ENCODE assay signal across 15 cellular contexts in the genomic region with DNA sequence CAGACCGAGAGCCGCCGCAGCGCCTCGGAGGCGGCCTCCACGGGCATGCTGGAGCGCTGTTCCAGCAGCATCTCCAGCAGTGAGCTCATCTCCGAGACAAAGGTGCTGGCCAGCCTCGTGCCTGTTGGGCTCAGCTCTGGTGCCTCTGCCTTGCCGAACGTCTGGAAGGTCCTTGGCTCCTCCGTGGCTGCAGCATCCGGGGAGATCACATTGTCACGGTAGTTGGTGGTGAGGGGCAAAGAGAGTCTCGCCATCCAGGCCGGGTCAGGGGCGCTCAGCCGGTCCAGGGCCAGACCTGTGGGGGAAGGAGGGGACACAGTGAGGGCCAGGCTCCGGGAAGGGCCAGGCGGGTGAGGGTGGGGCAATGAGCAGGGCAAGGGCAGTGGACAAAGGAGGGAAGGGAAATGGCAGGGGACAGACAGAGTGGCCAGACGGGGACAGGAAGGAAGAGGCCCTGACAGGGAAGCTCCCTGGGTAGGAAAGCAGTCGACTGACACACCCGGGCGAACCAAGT. TPM values are rescaled to one million over a fixed set of nuclear protein-coding genes. Genes with fewer than 3 reads are reported as not detected.
DNase-seq lines count a peak whose midpoint lies in the region; ATAC-seq and TF ChIP-seq lines count a peak whose summit lies in the region.
"Had no signal": no experiment of that assay in that cellular context is flagged by ENCODE, and none has a peak within 500 bp of the region (broad histone marks: within the 10 kb centered on the region; RNA-seq: fewer than 3 reads in every experiment).

No MANE protein-coding gene starts in this region.

- no peak for DNase-seq in activated naive CD4-positive, alpha-beta T cell treated with anti-CD3 and anti-CD28 coated beads, Interleukin-2, amount 50 U/mL, for 72 hours (ENCODE audit: low spot score in 2 of 2)
- DNase-seq in globus pallidus (ENCODE audit: low spot score) (peak; percentile 21), lung (ENCODE audit: low spot score) (no peak), osteocyte (ENCODE audit: extremely low spot score, unreplicated experiment) (no peak), kidney tubule cell (ENCODE audit: low spot score) (no peak), NCI-H2107 (lab: John Stamatoyannopoulos, UW) (no peak)
- DNase-seq: activated B cell treated with CpG ODN at 0.5 μM for 24 hours; activated CD8-positive, alpha-beta memory T cell treated with anti-CD3 and anti-CD28 coated beads, Interleukin-2, amount 50 U/mL, for 48 hours; COR-L47; Kasumi-1; NCI-H1694 treated with DMSO at 0.1 percent for 48 hours; SHP77 had no signal

- H3K27me3 ChIP-seq in lung (ENCODE audit: control insufficient read depth, insufficient read depth): no peaks in the 10 kb centered on the region

- H3K4me3 Mint-ChIP-seq in activated naive CD4-positive, alpha-beta T cell treated with anti-CD3 and anti-CD28 coated beads, Interleukin-2, amount 50 U/mL, for 24 hours: no peak overlapping the region
- H3K4me3 Mint-ChIP-seq in osteocyte (ENCODE audit: unreplicated experiment): no peak overlapping the region
- H3K4me3 Mint-ChIP-seq: activated B cell treated with CpG ODN at 0.5 μM for 24 hours had no signal

- H3K9me3 Mint-ChIP-seq in activated naive CD4-positive, alpha-beta T cell treated with anti-CD3 and anti-CD28 coated beads, Interleukin-2, amount 50 U/mL, for 24 hours: no peaks in the 10 kb centered on the region
- H3K9me3 Mint-ChIP-seq in activated naive CD4-positive, alpha-beta T cell treated with anti-CD3 and anti-CD28 coated beads, Interleukin-2, amount 50 U/mL, for 72 hours: no peaks in the 10 kb centered on the region
- H3K9me3 Mint-ChIP-seq in osteocyte (ENCODE audit: unreplicated experiment): no peaks in the 10 kb centered on the region
- H3K9me3 Mint-ChIP-seq: activated B cell treated with CpG ODN at 0.5 μM for 24 hours had no signal

- no peaks in the 10 kb centered on the region for H3K27me3 Mint-ChIP-seq in activated naive CD4-positive, alpha-beta T cell treated with anti-CD3 and anti-CD28 coated beads, Interleukin-2, amount 50 U/mL, for 24 hours
- H3K27me3 Mint-ChIP-seq in osteocyte (ENCODE audit: unreplicated experiment): peaks cover 3% of the 10 kb centered on the region
- H3K27me3 Mint-ChIP-seq: activated B cell treated with CpG ODN at 0.5 μM for 24 hours had no signal

- 46 to 59% methylated on average over 25 of the region's 25 CpGs for WGBS in lung, 2 donors

- H3K36me3 ChIP-seq in lung (ENCODE audit: control insufficient read depth in 2 of 2, insufficient read depth in 2 of 2, low read length in 2 of 2): peaks cover 0 to 14% of the 10 kb centered on the region in 2 donors

- H3K9me3 ChIP-seq in lung (ENCODE audit: control insufficient read depth in 2 of 2, insufficient read depth in 1 of 2, low read length in 1 of 2): no peaks in the 10 kb centered on the region

- no peak for ATAC-seq in activated naive CD4-positive, alpha-beta T cell treated with anti-CD3 and anti-CD28 coated beads, Interleukin-2, amount 50 U/mL, for 72 hours
- ATAC-seq in lung (ENCODE audit: insufficient read depth, low FRiP score) (peak; percentile 64), GM18909 (IDR thresholded peaks at IDR 0.05; ENCODE audit: poor library complexity, unreplicated experiment) (no peak)

- peak overlapping the region; percentile 51 for H3K27ac Mint-ChIP-seq in activated naive CD4-positive, alpha-beta T cell treated with anti-CD3 and anti-CD28 coated beads, Interleukin-2, amount 50 U/mL, for 24 hours
- no peak overlapping the region for H3K27ac Mint-ChIP-seq in activated naive CD4-positive, alpha-beta T cell treated with anti-CD3 and anti-CD28 coated beads, Interleukin-2, amount 50 U/mL, for 72 hours
- H3K27ac Mint-ChIP-seq in osteocyte (ENCODE audit: unreplicated experiment): no peak overlapping the region
- H3K27ac Mint-ChIP-seq: activated B cell treated with CpG ODN at 0.5 μM for 24 hours had no signal

- TF ChIP-seq CTCF in lung (IDR thresholded peaks at IDR 0.05; ENCODE audit: control extremely low read depth, extremely low read depth) (no peak), osteocyte (IDR thresholded peaks at IDR 0.05) (no peak)

- peak overlapping the region in 1 of 2 donors; percentile 60 for H3K27ac ChIP-seq in lung (ENCODE audit: low read depth in 1 of 2, low read length in 1 of 2)

- no peak overlapping the region for H3K4me3 ChIP-seq in lung

- peaks cover 3 to 25% of the 10 kb centered on the region in 2 donors for H3K4me1 ChIP-seq in lung (ENCODE audit: control insufficient read depth in 2 of 2, insufficient read depth in 2 of 2, low read length in 2 of 2)

- no peaks in the 10 kb centered on the region for H3K36me3 Mint-ChIP-seq in activated naive CD4-positive, alpha-beta T cell treated with anti-CD3 and anti-CD28 coated beads, Interleukin-2, amount 50 U/mL, for 24 hours
- H3K36me3 Mint-ChIP-seq in activated naive CD4-positive, alpha-beta T cell treated with anti-CD3 and anti-CD28 coated beads, Interleukin-2, amount 50 U/mL, for 72 hours: no peaks in the 10 kb centered on the region
- H3K36me3 Mint-ChIP-seq in osteocyte (ENCODE audit: unreplicated experiment): no peaks in the 10 kb centered on the region

- peaks cover 10% of the 10 kb centered on the region for H3K4me1 Mint-ChIP-seq in activated naive CD4-positive, alpha-beta T cell treated with anti-CD3 and anti-CD28 coated beads, Interleukin-2, amount 50 U/mL, for 24 hours
- peaks cover 13% of the 10 kb centered on the region for H3K4me1 Mint-ChIP-seq in osteocyte (ENCODE audit: unreplicated experiment)
- H3K4me1 Mint-ChIP-seq: activated B cell treated with CpG ODN at 0.5 μM for 24 hours had no signal

RNA-seq across cellular contexts. Expression of a gene that starts 12.4 kb away (rescaled TPM):
- total RNA-seq in activated naive CD4-positive, alpha-beta T cell treated with anti-CD3 and anti-CD28 coated beads, Interleukin-2, amount 50 U/mL, for 72 hours: under 1 TPM; 0.60 to 0.73 TPM
- 10 to 100 TPM; 17.0 to 34.2 TPM for total RNA-seq in lung
- 1 to 10 TPM; 3.9 to 5.6 TPM for polyA plus RNA-seq in lung
- total RNA-seq in osteocyte: not detected in 2 replicates
- total RNA-seq: A172, activated B cell treated with CpG ODN at 0.5 μM for 24 hours had no signal

RNA-seq across cellular contexts. Expression of a gene that starts 21.9 kb away (rescaled TPM):
- total RNA-seq in activated naive CD4-positive, alpha-beta T cell treated with anti-CD3 and anti-CD28 coated beads, Interleukin-2, amount 50 U/mL, for 72 hours: 100 to 1,000 TPM in 1 of 2 donors, 10 to 100 TPM in 1; 69.7 to 101 TPM
- 100 to 1,000 TPM in 1 of 2 donors, 10 to 100 TPM in 1; 89.1 to 141 TPM for total RNA-seq in lung
- polyA plus RNA-seq in lung: 10 to 100 TPM; 46.3 to 49.3 TPM
- total RNA-seq in osteocyte: 60.2 and 64.1 TPM in 2 replicates

RNA-seq across cellular contexts. Expression of a gene that starts 23.3 kb away (rescaled TPM):
- total RNA-seq in activated naive CD4-positive, alpha-beta T cell treated with anti-CD3 and anti-CD28 coated beads, Interleukin-2, amount 50 U/mL, for 72 hours: 10 to 100 TPM; 29.4 to 38.5 TPM
- total RNA-seq in lung: 10 to 100 TPM; 53.3 to 66.0 TPM
- polyA plus RNA-seq in lung: 10 to 100 TPM; 16.8 to 36.9 TPM
- 66.8 and 73.8 TPM in 2 replicates for total RNA-seq in osteocyte

Comparison
In these comparisons a context has a peak if more than half of its experiments do, and no peak if none do; other contexts are left out.
1. RNA of a gene that starts 12.4 kb away (total RNA-seq): 17.0 to 34.2 TPM in lung; 0.60 to 0.73 TPM in activated naive CD4-positive, alpha-beta T cell treated with anti-CD3 and anti-CD28 coated beads, Interleukin-2, amount 50 U/mL, for 72 hours and not detected in osteocyte; every median in the first group is over 10 times any median in the second.